Comparison of ENCODE assay signal across 1 cellular context in the genomic region with DNA sequence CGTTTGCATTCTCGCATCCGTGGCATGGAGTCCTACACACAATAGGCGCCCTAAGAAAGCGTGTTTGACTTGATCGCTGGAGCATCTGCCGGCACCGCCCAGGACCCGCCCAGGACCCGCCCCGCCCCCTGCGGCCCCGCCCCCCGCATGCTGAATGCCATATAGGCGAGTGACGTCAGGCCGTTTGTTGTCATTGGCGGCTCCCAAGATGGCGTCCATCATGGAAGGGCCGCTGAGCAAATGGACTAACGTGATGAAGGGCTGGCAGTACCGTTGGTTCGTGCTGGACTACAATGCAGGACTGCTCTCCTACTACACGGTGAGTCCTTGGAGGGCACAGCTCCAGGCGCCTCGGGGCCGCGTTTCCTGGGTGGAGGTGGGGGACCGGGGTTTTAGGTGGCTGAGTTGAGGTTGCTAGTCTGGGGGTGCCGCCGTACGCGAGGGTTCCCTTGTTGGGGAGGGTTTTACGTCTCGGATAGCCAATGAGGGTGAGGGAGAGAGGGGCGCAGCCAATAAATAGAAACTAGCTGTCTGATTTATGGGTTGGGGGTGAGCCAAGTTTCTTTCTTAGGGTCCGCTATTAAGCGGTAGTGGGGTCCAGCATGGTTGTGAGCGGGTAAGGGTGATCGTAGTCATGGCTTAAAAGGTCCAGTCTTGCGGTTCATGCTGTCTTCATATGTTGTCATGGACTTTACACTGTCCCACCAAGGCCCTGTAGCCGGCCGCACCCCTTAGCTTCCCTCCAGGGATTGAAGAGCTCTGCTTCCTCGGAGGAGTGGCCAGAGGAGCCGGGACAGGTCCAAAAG.
TF ChIP-seq lines count a peak whose summit lies in the region.

A gene with protein sequence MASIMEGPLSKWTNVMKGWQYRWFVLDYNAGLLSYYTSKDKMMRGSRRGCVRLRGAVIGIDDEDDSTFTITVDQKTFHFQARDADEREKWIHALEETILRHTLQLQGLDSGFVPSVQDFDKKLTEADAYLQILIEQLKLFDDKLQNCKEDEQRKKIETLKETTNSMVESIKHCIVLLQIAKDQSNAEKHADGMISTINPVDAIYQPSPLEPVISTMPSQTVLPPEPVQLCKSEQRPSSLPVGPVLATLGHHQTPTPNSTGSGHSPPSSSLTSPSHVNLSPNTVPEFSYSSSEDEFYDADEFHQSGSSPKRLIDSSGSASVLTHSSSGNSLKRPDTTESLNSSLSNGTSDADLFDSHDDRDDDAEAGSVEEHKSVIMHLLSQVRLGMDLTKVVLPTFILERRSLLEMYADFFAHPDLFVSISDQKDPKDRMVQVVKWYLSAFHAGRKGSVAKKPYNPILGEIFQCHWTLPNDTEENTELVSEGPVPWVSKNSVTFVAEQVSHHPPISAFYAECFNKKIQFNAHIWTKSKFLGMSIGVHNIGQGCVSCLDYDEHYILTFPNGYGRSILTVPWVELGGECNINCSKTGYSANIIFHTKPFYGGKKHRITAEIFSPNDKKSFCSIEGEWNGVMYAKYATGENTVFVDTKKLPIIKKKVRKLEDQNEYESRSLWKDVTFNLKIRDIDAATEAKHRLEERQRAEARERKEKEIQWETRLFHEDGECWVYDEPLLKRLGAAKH (plus strand): TSS at position 190 of the 806 bp plus-strand sequence. CDS start 19 bp downstream, at position 209.

TF ChIP-seq in K562, 482 proteins besides CTCF, POLR2A, EP300 and RAD21 (continued from another document and continues in another):
- TF ChIP-seq, protein P1, sequence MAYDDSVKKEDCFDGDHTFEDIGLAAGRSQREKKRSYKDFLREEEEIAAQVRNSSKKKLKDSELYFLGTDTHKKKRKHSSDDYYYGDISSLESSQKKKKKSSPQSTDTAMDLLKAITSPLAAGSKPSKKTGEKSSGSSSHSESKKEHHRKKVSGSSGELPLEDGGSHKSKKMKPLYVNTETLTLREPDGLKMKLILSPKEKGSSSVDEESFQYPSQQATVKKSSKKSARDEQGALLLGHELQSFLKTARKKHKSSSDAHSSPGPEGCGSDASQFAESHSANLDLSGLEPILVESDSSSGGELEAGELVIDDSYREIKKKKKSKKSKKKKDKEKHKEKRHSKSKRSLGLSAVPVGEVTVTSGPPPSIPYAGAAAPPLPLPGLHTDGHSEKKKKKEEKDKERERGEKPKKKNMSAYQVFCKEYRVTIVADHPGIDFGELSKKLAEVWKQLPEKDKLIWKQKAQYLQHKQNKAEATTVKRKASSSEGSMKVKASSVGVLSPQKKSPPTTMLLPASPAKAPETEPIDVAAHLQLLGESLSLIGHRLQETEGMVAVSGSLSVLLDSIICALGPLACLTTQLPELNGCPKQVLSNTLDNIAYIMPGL (CRISPR knock-in tag; IDR thresholded peaks at IDR 0.05): no peak; the same call in 1 of the 2 replicates
- TF ChIP-seq SIX5 (IDR thresholded peaks at IDR 0.05; ENCODE audit: borderline replicate concordance in 1 of 2, insufficient read depth in 1 of 2, low read depth in 1 of 2, low read length in 2 of 2) (no peak), ZFP1 (CRISPR knock-in tag; IDR thresholded peaks at IDR 0.05) (no peak), ZNF76 (CRISPR knock-in tag; IDR thresholded peaks at IDR 0.05; ENCODE audit: borderline replicate concordance) (no peak), SRSF1 (IDR thresholded peaks at IDR 0.05; ENCODE audit: low read depth, low read length) (no peak), HMG20A (CRISPR knock-in tag; conservative IDR thresholded peaks at IDR 0.05) (no peak), TRIM24 (IDR thresholded peaks at IDR 0.05) (no peak), ZBED1 (IDR thresholded peaks at IDR 0.05) (no peak), SMAD4 (CRISPR knock-in tag; conservative IDR thresholded peaks at IDR 0.05) (no peak), ESRRB (CRISPR knock-in tag; IDR thresholded peaks at IDR 0.05; ENCODE audit: borderline replicate concordance) (no peak), CCAR2 (IDR thresholded peaks at IDR 0.05; ENCODE audit: low read depth, low read length) (no peak), EP400 (IDR thresholded peaks at IDR 0.05) (peak; percentile 91), CBX8 (IDR thresholded peaks at IDR 0.05; ENCODE audit: borderline replicate concordance, extremely low read depth, low read depth, low read length, poor library complexity, severe bottlenecking) (no peak), ZKSCAN3 (CRISPR knock-in tag; IDR thresholded peaks at IDR 0.05) (no peak), MYBL2 (IDR thresholded peaks at IDR 0.05; ENCODE audit: low read depth) (no peak), MYBL2 (CRISPR knock-in tag; IDR thresholded peaks at IDR 0.05; ENCODE audit: borderline replicate concordance) (no peak), SUPT5H (IDR thresholded peaks at IDR 0.05) (peak; percentile 94), ZNF699 (CRISPR knock-in tag; IDR thresholded peaks at IDR 0.05; ENCODE audit: insufficient replicate concordance) (no peak), XRCC3 (IDR thresholded peaks at IDR 0.05) (no peak), L3MBTL2 (IDR thresholded peaks at IDR 0.05) (0 out of 2 replicates have a peak, but pooled peaks have one; percentile 10), POU5F1 (IDR thresholded peaks at IDR 0.05; ENCODE audit: borderline replicate concordance, low read depth, low read length, partially characterized antibody) (no peak), NCOA1 (IDR thresholded peaks at IDR 0.05; ENCODE audit: low read depth) (peak; percentile 42; the same call in 1 of the 2 replicates), ELF4 (CRISPR knock-in tag; IDR thresholded peaks at IDR 0.05) (no peak), ARID2 (IDR thresholded peaks at IDR 0.05) (no peak), TARDBP (IDR thresholded peaks at IDR 0.05) (no peak), RUNX1 (IDR thresholded peaks at IDR 0.05; ENCODE audit: low read depth) (no peak)
- TF ChIP-seq, protein P2, sequence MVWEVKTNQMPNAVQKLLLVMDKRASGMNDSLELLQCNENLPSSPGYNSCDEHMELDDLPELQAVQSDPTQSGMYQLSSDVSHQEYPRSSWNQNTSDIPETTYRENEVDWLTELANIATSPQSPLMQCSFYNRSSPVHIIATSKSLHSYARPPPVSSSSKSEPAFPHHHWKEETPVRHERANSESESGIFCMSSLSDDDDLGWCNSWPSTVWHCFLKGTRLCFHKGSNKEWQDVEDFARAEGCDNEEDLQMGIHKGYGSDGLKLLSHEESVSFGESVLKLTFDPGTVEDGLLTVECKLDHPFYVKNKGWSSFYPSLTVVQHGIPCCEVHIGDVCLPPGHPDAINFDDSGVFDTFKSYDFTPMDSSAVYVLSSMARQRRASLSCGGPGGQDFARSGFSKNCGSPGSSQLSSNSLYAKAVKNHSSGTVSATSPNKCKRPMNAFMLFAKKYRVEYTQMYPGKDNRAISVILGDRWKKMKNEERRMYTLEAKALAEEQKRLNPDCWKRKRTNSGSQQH (CRISPR knock-in tag; IDR thresholded peaks at IDR 0.05): peak; percentile 77; the same call in 1 of the 2 replicates
- TF ChIP-seq, protein P3, sequence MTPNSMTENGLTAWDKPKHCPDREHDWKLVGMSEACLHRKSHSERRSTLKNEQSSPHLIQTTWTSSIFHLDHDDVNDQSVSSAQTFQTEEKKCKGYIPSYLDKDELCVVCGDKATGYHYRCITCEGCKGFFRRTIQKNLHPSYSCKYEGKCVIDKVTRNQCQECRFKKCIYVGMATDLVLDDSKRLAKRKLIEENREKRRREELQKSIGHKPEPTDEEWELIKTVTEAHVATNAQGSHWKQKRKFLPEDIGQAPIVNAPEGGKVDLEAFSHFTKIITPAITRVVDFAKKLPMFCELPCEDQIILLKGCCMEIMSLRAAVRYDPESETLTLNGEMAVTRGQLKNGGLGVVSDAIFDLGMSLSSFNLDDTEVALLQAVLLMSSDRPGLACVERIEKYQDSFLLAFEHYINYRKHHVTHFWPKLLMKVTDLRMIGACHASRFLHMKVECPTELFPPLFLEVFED (CRISPR knock-in tag; conservative IDR thresholded peaks at IDR 0.05): peak; percentile 69; the same call in 1 of the 2 replicates
- TF ChIP-seq, protein P4, sequence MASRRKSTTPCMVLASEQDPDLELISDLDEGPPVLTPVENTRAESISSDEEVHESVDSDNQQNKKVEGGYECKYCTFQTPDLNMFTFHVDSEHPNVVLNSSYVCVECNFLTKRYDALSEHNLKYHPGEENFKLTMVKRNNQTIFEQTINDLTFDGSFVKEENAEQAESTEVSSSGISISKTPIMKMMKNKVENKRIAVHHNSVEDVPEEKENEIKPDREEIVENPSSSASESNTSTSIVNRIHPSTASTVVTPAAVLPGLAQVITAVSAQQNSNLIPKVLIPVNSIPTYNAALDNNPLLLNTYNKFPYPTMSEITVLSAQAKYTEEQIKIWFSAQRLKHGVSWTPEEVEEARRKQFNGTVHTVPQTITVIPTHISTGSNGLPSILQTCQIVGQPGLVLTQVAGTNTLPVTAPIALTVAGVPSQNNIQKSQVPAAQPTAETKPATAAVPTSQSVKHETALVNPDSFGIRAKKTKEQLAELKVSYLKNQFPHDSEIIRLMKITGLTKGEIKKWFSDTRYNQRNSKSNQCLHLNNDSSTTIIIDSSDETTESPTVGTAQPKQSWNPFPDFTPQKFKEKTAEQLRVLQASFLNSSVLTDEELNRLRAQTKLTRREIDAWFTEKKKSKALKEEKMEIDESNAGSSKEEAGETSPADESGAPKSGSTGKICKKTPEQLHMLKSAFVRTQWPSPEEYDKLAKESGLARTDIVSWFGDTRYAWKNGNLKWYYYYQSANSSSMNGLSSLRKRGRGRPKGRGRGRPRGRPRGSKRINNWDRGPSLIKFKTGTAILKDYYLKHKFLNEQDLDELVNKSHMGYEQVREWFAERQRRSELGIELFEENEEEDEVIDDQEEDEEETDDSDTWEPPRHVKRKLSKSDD (conservative IDR thresholded peaks at IDR 0.05; ENCODE audit: low read length): peak; percentile 80
- TF ChIP-seq, protein P5, sequence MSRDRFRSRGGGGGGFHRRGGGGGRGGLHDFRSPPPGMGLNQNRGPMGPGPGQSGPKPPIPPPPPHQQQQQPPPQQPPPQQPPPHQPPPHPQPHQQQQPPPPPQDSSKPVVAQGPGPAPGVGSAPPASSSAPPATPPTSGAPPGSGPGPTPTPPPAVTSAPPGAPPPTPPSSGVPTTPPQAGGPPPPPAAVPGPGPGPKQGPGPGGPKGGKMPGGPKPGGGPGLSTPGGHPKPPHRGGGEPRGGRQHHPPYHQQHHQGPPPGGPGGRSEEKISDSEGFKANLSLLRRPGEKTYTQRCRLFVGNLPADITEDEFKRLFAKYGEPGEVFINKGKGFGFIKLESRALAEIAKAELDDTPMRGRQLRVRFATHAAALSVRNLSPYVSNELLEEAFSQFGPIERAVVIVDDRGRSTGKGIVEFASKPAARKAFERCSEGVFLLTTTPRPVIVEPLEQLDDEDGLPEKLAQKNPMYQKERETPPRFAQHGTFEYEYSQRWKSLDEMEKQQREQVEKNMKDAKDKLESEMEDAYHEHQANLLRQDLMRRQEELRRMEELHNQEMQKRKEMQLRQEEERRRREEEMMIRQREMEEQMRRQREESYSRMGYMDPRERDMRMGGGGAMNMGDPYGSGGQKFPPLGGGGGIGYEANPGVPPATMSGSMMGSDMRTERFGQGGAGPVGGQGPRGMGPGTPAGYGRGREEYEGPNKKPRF (IDR thresholded peaks at IDR 0.05; ENCODE audit: low read depth, low read length): no peak
- TF ChIP-seq, protein P6, sequence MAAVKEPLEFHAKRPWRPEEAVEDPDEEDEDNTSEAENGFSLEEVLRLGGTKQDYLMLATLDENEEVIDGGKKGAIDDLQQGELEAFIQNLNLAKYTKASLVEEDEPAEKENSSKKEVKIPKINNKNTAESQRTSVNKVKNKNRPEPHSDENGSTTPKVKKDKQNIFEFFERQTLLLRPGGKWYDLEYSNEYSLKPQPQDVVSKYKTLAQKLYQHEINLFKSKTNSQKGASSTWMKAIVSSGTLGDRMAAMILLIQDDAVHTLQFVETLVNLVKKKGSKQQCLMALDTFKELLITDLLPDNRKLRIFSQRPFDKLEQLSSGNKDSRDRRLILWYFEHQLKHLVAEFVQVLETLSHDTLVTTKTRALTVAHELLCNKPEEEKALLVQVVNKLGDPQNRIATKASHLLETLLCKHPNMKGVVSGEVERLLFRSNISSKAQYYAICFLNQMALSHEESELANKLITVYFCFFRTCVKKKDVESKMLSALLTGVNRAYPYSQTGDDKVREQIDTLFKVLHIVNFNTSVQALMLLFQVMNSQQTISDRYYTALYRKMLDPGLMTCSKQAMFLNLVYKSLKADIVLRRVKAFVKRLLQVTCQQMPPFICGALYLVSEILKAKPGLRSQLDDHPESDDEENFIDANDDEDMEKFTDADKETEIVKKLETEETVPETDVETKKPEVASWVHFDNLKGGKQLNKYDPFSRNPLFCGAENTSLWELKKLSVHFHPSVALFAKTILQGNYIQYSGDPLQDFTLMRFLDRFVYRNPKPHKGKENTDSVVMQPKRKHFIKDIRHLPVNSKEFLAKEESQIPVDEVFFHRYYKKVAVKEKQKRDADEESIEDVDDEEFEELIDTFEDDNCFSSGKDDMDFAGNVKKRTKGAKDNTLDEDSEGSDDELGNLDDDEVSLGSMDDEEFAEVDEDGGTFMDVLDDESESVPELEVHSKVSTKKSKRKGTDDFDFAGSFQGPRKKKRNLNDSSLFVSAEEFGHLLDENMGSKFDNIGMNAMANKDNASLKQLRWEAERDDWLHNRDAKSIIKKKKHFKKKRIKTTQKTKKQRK (IDR thresholded peaks at IDR 0.05; ENCODE audit: borderline replicate concordance, low read depth, low read length): no peak
- TF ChIP-seq, protein P7, sequence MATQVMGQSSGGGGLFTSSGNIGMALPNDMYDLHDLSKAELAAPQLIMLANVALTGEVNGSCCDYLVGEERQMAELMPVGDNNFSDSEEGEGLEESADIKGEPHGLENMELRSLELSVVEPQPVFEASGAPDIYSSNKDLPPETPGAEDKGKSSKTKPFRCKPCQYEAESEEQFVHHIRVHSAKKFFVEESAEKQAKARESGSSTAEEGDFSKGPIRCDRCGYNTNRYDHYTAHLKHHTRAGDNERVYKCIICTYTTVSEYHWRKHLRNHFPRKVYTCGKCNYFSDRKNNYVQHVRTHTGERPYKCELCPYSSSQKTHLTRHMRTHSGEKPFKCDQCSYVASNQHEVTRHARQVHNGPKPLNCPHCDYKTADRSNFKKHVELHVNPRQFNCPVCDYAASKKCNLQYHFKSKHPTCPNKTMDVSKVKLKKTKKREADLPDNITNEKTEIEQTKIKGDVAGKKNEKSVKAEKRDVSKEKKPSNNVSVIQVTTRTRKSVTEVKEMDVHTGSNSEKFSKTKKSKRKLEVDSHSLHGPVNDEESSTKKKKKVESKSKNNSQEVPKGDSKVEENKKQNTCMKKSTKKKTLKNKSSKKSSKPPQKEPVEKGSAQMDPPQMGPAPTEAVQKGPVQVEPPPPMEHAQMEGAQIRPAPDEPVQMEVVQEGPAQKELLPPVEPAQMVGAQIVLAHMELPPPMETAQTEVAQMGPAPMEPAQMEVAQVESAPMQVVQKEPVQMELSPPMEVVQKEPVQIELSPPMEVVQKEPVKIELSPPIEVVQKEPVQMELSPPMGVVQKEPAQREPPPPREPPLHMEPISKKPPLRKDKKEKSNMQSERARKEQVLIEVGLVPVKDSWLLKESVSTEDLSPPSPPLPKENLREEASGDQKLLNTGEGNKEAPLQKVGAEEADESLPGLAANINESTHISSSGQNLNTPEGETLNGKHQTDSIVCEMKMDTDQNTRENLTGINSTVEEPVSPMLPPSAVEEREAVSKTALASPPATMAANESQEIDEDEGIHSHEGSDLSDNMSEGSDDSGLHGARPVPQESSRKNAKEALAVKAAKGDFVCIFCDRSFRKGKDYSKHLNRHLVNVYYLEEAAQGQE (CRISPR knock-in tag; IDR thresholded peaks at IDR 0.05; ENCODE audit: low read depth): no peak
- TF ChIP-seq, protein P8, sequence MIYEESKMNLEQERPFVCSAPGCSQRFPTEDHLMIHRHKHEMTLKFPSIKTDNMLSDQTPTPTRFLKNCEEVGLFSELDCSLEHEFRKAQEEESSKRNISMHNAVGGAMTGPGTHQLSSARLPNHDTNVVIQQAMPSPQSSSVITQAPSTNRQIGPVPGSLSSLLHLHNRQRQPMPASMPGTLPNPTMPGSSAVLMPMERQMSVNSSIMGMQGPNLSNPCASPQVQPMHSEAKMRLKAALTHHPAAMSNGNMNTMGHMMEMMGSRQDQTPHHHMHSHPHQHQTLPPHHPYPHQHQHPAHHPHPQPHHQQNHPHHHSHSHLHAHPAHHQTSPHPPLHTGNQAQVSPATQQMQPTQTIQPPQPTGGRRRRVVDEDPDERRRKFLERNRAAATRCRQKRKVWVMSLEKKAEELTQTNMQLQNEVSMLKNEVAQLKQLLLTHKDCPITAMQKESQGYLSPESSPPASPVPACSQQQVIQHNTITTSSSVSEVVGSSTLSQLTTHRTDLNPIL (CRISPR knock-in tag; IDR thresholded peaks at IDR 0.05): no peak
